In genomic region chr4:28675582-28675981, GRCh38 we compare ENCODE assay signal across 15 cellular contexts.
DNase-seq lines count a peak whose midpoint lies in the region; ATAC-seq and TF ChIP-seq lines count a peak whose summit lies in the region.
"Had no signal": no experiment of that assay in that cellular context is flagged by ENCODE, and none has a peak within 500 bp of the region (broad histone marks: within the 10 kb centered on the region; RNA-seq: fewer than 3 reads in every experiment).

No MANE protein-coding gene starts in this region.

- no peak for TF ChIP-seq POLR2A in IMR-90 (IDR thresholded peaks at IDR 0.05; ENCODE audit: low read depth, low read length)

- H2AK5ac ChIP-seq in IMR-90 (ENCODE audit: low read depth, low read length), result no peak overlapping the region

- no peak for TF ChIP-seq RAD21 in IMR-90 (IDR thresholded peaks at IDR 0.05; ENCODE audit: low read length)

- no peak overlapping the region for H3K56ac ChIP-seq in IMR-90 (ENCODE audit: extremely low read depth, insufficient read depth, low read length)

- H4K91ac ChIP-seq in IMR-90 (ENCODE audit: insufficient read depth, low read depth, low read length), result no peak overlapping the region

- TF ChIP-seq CTCF in IMR-90 (conservative IDR thresholded peaks at IDR 0.05; ENCODE audit: low read depth, low read length), result no peak
- TF ChIP-seq CTCF in brain microvascular endothelial cell (IDR thresholded peaks at IDR 0.05; ENCODE audit: low read depth, low read length, missing control alignments), result no peak
- TF ChIP-seq CTCF in fibroblast of the aortic adventitia (IDR thresholded peaks at IDR 0.05; ENCODE audit: insufficient read depth, low read length), result no peak
- TF ChIP-seq CTCF in lower lobe of right lung (IDR thresholded peaks at IDR 0.05), result no peak

- H3K79me1 ChIP-seq in IMR-90 (ENCODE audit: low read depth in 1 of 2, low read length in 2 of 2), result no peaks in the 10 kb centered on the region

- POLR2A ChIA-PET in IMR-90 (lab: Charles Lee; ENCODE audit: unreplicated experiment), result no interaction called here

- H3K14ac ChIP-seq in IMR-90 (replicated peaks; ENCODE audit: low read depth, low read length), result no peak overlapping the region

- H3K23ac ChIP-seq in IMR-90 (ENCODE audit: low read depth, low read length), result no peak overlapping the region

- no peak overlapping the region for H2BK5ac ChIP-seq in IMR-90 (ENCODE audit: low read depth, low read length, poor library complexity, severe bottlenecking)

- BruUV-seq in IMR-90 (replicated peaks; lab: Mats Ljungman, UMichigan), result no TSS peak

- no peak overlapping the region for H2AK9ac ChIP-seq in IMR-90 (replicated peaks; ENCODE audit: low read depth, low read length, poor library complexity)

- CTCF ChIA-PET in IMR-90 (lab: Yijun Ruan, JAX), result no interaction called here

- H3K9me1 ChIP-seq in IMR-90 (ENCODE audit: insufficient read depth, low read length), result no peaks in the 10 kb centered on the region

- H2BK20ac ChIP-seq in IMR-90 (ENCODE audit: low read depth, low read length), result no peak overlapping the region

- H4K8ac ChIP-seq in IMR-90 (ENCODE audit: low read depth in 2 of 2, low read length in 2 of 2), result no peak overlapping the region

- H4K20me1 ChIP-seq in IMR-90 (ENCODE audit: insufficient read depth, low read length), result no peaks in the 10 kb centered on the region
- H4K20me1 ChIP-seq: BLaER1 had no signal

- no peak overlapping the region for H3K4me2 ChIP-seq in IMR-90 (ENCODE audit: low read depth, low read length)
- H3K4me2 ChIP-seq: BLaER1 had no signal

- ATAC-seq in IMR-90 (ENCODE audit: low read depth) (peak; percentile 54), lower lobe of right lung (no peak), HG03521 (IDR thresholded peaks at IDR 0.05; ENCODE audit: unreplicated experiment) (no peak), GM21619 (IDR thresholded peaks at IDR 0.05; ENCODE audit: unreplicated experiment) (no peak)
- ATAC-seq: CD8-positive, alpha-beta T cell had no signal

- H2BK15ac ChIP-seq in IMR-90 (ENCODE audit: low read depth, low read length), result no peak overlapping the region

- no peak overlapping the region for H3K27ac ChIP-seq in IMR-90 (ENCODE audit: insufficient read depth, low read length)
- H3K27ac ChIP-seq in brain microvascular endothelial cell, result no peak overlapping the region
- no peak overlapping the region for H3K27ac ChIP-seq in lower lobe of right lung
- H3K27ac ChIP-seq: BLaER1, HL-60 had no signal

- H2AFZ ChIP-seq in IMR-90 (replicated peaks; ENCODE audit: low read length, poor library complexity), result no peak overlapping the region

- H3K4me1 ChIP-seq in IMR-90 (ENCODE audit: control insufficient read depth, insufficient read depth, low read length) (no peaks in the 10 kb centered on the region), lower lobe of right lung (no peaks in the 10 kb centered on the region)
- H3K4me1 ChIP-seq: BLaER1 had no signal

- H3K9me3 ChIP-seq in IMR-90 (ENCODE audit: control insufficient read depth, insufficient read depth, low read length) (no peaks in the 10 kb centered on the region), lower lobe of right lung (no peaks in the 10 kb centered on the region)
- H3K9me3 ChIP-seq: BLaER1 had no signal

- H3K9ac ChIP-seq in IMR-90 (ENCODE audit: low read depth, low read length), result no peak overlapping the region
- H3K9ac ChIP-seq: BLaER1 had no signal

- H3K4me3 ChIP-seq in IMR-90 (ENCODE audit: insufficient read depth, low read depth, low read length), result no peak overlapping the region
- H3K4me3 ChIP-seq in brain microvascular endothelial cell (ENCODE audit: low read depth, low read length), result no peak overlapping the region
- no peak overlapping the region for H3K4me3 ChIP-seq in fibroblast of the aortic adventitia (ENCODE audit: low read depth, low read length)
- H3K4me3 ChIP-seq in lower lobe of right lung, result no peak overlapping the region
- H3K4me3 ChIP-seq: BLaER1 had no signal

- H3K36me3 ChIP-seq in IMR-90 (ENCODE audit: control insufficient read depth, insufficient read depth, low read length) (no peaks in the 10 kb centered on the region), brain microvascular endothelial cell (replicated peaks) (no peaks in the 10 kb centered on the region), lower lobe of right lung (no peaks in the 10 kb centered on the region)
- H3K36me3 ChIP-seq: BLaER1 had no signal

- in situ Hi-C loops in IMR-90 (cut with MboI; ENCODE audit: low sequenced_read_pairs) (no loop called here), brain microvascular endothelial cell (cut with HindIII; ENCODE audit: low pct_ligation_motif_present, low sequenced_read_pairs) (no loop called here)

- DNase-seq in DMS53 (lab: John Stamatoyannopoulos, UW), result peak; percentile 41
- DNase-seq in IMR-90, result peak; percentile 67
- DNase-seq in brain microvascular endothelial cell, result peak; percentile 4
- peak; percentile 23 for DNase-seq in fibroblast of the aortic adventitia (ENCODE audit: low read depth)
- DNase-seq in lower lobe of right lung, result no peak
- DNase-seq in activated naive CD4-positive, alpha-beta T cell treated with Interleukin-2 at 50 U/mL for 16 hours, result no peak
- DNase-seq: CD8-positive, alpha-beta T cell; DND-41; NCI-H1105 treated with DMSO at 0.1 percent for 48 hours; NCI-H187 treated with DMSO at 0.1 percent for 48 hours; NCI-H774 had no signal

- no peaks in the 10 kb centered on the region for H3K27me3 ChIP-seq in IMR-90 (ENCODE audit: control insufficient read depth, insufficient read depth, low read length)
- H3K27me3 ChIP-seq in brain microvascular endothelial cell (replicated peaks), result no peaks in the 10 kb centered on the region
- H3K27me3 ChIP-seq in lower lobe of right lung (ENCODE audit: low read depth), result no peaks in the 10 kb centered on the region
- H3K27me3 ChIP-seq: BLaER1 had no signal

- H4K5ac ChIP-seq in IMR-90 (ENCODE audit: low read depth, low read length), result no peak overlapping the region

- dilution Hi-C loops in IMR-90 (cut with HindIII; ENCODE audit: low sequenced_read_pairs, unreplicated experiment), result no loop called here

- no peak overlapping the region for H3K4ac ChIP-seq in IMR-90 (ENCODE audit: low read depth, low read length)

- intact Hi-C loops in IMR-90 (cut with micrococcal nuclease) (no loop called here), lower lobe of right lung (cut with DNase I) (no loop called here)

- H3K18ac ChIP-seq in IMR-90 (ENCODE audit: low read depth, low read length), result no peak overlapping the region

- H2BK120ac ChIP-seq in IMR-90 (ENCODE audit: low read depth, low read length), result no peak overlapping the region

TF ChIP-seq in IMR-90, 13 proteins besides CTCF, POLR2A, EP300 and RAD21:
- TF ChIP-seq CHD1 (IDR thresholded peaks at IDR 0.05; ENCODE audit: low read depth, low read length), result no peak
- TF ChIP-seq NFE2L2 (IDR thresholded peaks at IDR 0.05; ENCODE audit: low read depth, low read length), result no peak
- no peak for TF ChIP-seq MXI1 (IDR thresholded peaks at IDR 0.05; ENCODE audit: borderline replicate concordance, low read depth, low read length)
- no peak for TF ChIP-seq FOS (IDR thresholded peaks at IDR 0.05; ENCODE audit: low read depth, low read length)
- no peak for TF ChIP-seq ELK1 (IDR thresholded peaks at IDR 0.05; ENCODE audit: borderline replicate concordance, low read depth, low read length)
- no peak for TF ChIP-seq SMC3 (IDR thresholded peaks at IDR 0.05; ENCODE audit: low read depth, low read length)
- TF ChIP-seq USF2 (IDR thresholded peaks at IDR 0.05; ENCODE audit: low read depth, low read length), result no peak
- TF ChIP-seq MAFK (IDR thresholded peaks at IDR 0.05; ENCODE audit: low read depth, low read length), result no peak
- no peak for TF ChIP-seq RCOR1 (IDR thresholded peaks at IDR 0.05; ENCODE audit: insufficient replicate concordance, low read length)
- no peak for TF ChIP-seq CEBPB (IDR thresholded peaks at IDR 0.05; ENCODE audit: low read depth, low read length)
- no peak for TF ChIP-seq RFX5 (IDR thresholded peaks at IDR 0.05; ENCODE audit: low read depth, low read length)

Comparison
In these comparisons a context has a peak if more than half of its experiments do, and no peak if none do; other contexts are left out.
1. DNase-seq: peak in DMS53 (single experiment), IMR-90 (single experiment), brain microvascular endothelial cell (single experiment) and fibroblast of the aortic adventitia (single experiment); none in lower lobe of right lung (single experiment) and activated naive CD4-positive, alpha-beta T cell treated with Interleukin-2 at 50 U/mL for 16 hours (single experiment).